6 cellular contexts compared by ENCODE assay signal in the genomic region with DNA sequence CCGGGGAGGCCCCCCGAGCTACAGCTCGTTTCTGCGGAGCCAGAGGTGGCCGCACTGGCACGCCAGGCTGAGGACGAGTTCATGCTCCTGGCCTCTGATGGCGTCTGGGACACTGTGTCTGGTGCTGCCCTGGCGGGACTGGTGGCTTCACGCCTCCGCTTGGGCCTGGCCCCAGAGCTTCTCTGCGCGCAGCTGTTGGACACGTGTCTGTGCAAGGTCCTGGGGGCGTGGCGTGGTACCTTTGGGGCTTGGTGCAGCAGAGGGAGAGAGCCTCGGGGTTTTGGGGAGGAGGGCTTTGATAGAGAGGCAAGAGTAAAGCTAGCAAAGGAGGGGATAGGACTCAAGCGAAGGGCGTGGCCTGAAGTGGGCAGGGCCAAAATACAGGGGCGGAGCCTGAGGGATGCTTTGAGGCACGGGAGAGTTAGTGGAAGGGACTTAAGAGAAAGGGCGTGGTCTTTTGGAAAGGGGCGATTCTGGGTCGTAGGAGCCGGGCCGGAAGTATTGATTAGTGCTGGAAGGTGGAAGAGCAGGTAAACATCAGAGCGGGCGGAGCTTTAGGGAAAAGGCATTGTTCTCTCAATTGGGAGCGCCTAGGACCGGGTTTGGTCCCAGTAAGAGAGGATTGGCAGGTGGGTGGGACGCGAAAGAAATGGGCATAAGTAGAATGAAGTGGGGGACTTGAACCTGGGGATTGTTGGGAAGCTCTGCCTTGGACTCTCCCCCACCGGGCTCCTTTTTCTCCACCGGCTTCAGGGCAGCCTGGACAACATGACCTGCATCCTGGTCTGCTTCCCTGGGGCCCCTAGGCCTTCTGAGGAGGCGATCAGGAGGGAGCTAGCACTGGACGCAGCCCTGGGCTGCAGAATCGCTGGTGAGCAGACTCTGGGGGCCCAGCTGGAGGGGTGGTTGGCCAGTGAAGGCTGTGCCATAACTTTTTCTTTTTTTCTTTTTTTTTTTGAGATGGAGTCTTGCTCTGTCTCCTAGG. TPM values are rescaled to one million over a fixed set of nuclear protein-coding genes. Genes with fewer than 3 reads are reported as not detected.
DNase-seq lines count a peak whose midpoint lies in the region; ATAC-seq and TF ChIP-seq lines count a peak whose summit lies in the region.

No MANE protein-coding gene starts in this region.

- H3K4me3 ChIP-seq in HEK293 (ENCODE audit: low read depth, low read length) (no peak overlapping the region), WERI-Rb-1 (ENCODE audit: low read depth, low read length) (peak overlapping the region; percentile 43)

- CTCF ChIA-PET in HEK293 (lab: Yijun Ruan, JAX), result interaction anchor here (0.6 to 3.1 kb wide), 2 partner anchors 14 to 1341 kb away, joined by 4 to 15 read pairs; no protein-coding TSS in a partner anchor

- H3K27me3 ChIP-seq in WERI-Rb-1 (ENCODE audit: insufficient read depth, low read depth, severe bottlenecking), result no peaks in the 10 kb centered on the region

- H3K27me3 Mint-ChIP-seq in glutamatergic neuron (ENCODE audit: unreplicated experiment), result peaks cover 17% of the 10 kb centered on the region

- no peaks in the 10 kb centered on the region for H3K36me3 Mint-ChIP-seq in glutamatergic neuron (ENCODE audit: unreplicated experiment)

- peaks cover 6% of the 10 kb centered on the region for H3K4me1 ChIP-seq in HEK293 (ENCODE audit: control insufficient read depth, insufficient read depth, low read length)

- H3K9me3 Mint-ChIP-seq in glutamatergic neuron (ENCODE audit: unreplicated experiment), result peaks cover 9% of the 10 kb centered on the region

- H3K27ac ChIP-seq in HEK293 (ENCODE audit: extremely low read depth, low read depth, low read length) (no peak overlapping the region), WERI-Rb-1 (peak overlapping the region; percentile 48; the same call in 1 of the 2 replicates)

- no peaks in the 10 kb centered on the region for H3K36me3 ChIP-seq in HEK293 (ENCODE audit: control insufficient read depth in 2 of 2, insufficient read depth in 1 of 2, low read length in 2 of 2)
- H3K36me3 ChIP-seq in WERI-Rb-1, result peaks cover 12% of the 10 kb centered on the region

- H3K4me1 Mint-ChIP-seq in glutamatergic neuron (ENCODE audit: low read depth, unreplicated experiment), result peaks cover 12% of the 10 kb centered on the region

- ATAC-seq in GM19455 (IDR thresholded peaks at IDR 0.05; ENCODE audit: unreplicated experiment) (no peak), HG03175 (IDR thresholded peaks at IDR 0.05; ENCODE audit: unreplicated experiment) (no peak)

- peak overlapping the region; percentile 85 for H3K4me3 Mint-ChIP-seq in glutamatergic neuron (ENCODE audit: unreplicated experiment)

- POLR2A ChIA-PET in HEK293 (lab: Yijun Ruan, JAX), result interaction anchor here (0.6 to 1.4 kb wide), 4 partner anchors 8 to 181 kb away, joined by 3 to 9 read pairs (median 4); no protein-coding TSS in a partner anchor

- DNase-seq in WERI-Rb-1 (peak; percentile 80), glutamatergic neuron (peak; percentile 80)
- DNase-seq in stimulated activated CD8-positive, alpha-beta memory T cell treated with anti-CD3 and anti-CD28 coated beads, Interleukin-7, amount 100 ng/mL, for 4 hours (ENCODE audit: low read depth in 2 of 2), result peak; percentile 53 to 54

- H3K27ac Mint-ChIP-seq in glutamatergic neuron (ENCODE audit: unreplicated experiment), result peak overlapping the region; percentile 44

- no peak for TF ChIP-seq CTCF in HEK293 (tag by site-specific recombination; IDR thresholded peaks at IDR 0.05)
- TF ChIP-seq CTCF in WERI-Rb-1 (IDR thresholded peaks at IDR 0.05; ENCODE audit: low read depth, low read length), result no peak
- no peak for TF ChIP-seq CTCF in glutamatergic neuron (IDR thresholded peaks at IDR 0.05; ENCODE audit: partially characterized antibody, unreplicated experiment)

- H3K9me3 ChIP-seq in HEK293 (ENCODE audit: control insufficient read depth, insufficient read depth, low read depth, low read length) (no peaks in the 10 kb centered on the region), WERI-Rb-1 (ENCODE audit: severe bottlenecking) (no peaks in the 10 kb centered on the region)

TF ChIP-seq in HEK293, 187 proteins besides CTCF, POLR2A, EP300 and RAD21 (continues in another document):
- TF ChIP-seq ZBTB7A (tag by site-specific recombination; IDR thresholded peaks at IDR 0.05; ENCODE audit: low read depth) (no peak), ZNF132 (tag by site-specific recombination; IDR thresholded peaks at IDR 0.05; ENCODE audit: borderline replicate concordance) (no peak), ZNF341 (tag by site-specific recombination; IDR thresholded peaks at IDR 0.05; ENCODE audit: low read depth) (no peak), SP2 (tag by site-specific recombination; IDR thresholded peaks at IDR 0.05) (peak; percentile 48), YY2 (tag by site-specific recombination; IDR thresholded peaks at IDR 0.05) (no peak), EGR2 (tag by site-specific recombination; IDR thresholded peaks at IDR 0.05; ENCODE audit: low read depth) (no peak), ZNF404 (tag by site-specific recombination; IDR thresholded peaks at IDR 0.05) (no peak), KLF16 (tag by site-specific recombination; IDR thresholded peaks at IDR 0.05) (no peak), KLF1 (tag by site-specific recombination; IDR thresholded peaks at IDR 0.05) (peak; percentile 92), ZNF157 (tag by site-specific recombination; IDR thresholded peaks at IDR 0.05) (no peak), ZNF530 (tag by site-specific recombination; IDR thresholded peaks at IDR 0.05; ENCODE audit: low read depth) (no peak)
- TF ChIP-seq, protein P1, sequence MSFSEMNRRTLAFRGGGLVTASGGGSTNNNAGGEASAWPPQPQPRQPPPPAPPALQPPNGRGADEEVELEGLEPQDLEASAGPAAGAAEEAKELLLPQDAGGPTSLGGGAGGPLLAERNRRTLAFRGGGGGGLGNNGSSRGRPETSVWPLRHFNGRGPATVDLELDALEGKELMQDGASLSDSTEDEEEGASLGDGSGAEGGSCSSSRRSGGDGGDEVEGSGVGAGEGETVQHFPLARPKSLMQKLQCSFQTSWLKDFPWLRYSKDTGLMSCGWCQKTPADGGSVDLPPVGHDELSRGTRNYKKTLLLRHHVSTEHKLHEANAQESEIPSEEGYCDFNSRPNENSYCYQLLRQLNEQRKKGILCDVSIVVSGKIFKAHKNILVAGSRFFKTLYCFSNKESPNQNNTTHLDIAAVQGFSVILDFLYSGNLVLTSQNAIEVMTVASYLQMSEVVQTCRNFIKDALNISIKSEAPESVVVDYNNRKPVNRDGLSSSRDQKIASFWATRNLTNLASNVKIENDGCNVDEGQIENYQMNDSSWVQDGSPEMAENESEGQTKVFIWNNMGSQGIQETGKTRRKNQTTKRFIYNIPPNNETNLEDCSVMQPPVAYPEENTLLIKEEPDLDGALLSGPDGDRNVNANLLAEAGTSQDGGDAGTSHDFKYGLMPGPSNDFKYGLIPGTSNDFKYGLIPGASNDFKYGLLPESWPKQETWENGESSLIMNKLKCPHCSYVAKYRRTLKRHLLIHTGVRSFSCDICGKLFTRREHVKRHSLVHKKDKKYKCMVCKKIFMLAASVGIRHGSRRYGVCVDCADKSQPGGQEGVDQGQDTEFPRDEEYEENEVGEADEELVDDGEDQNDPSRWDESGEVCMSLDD (tag by site-specific recombination; IDR thresholded peaks at IDR 0.05), result no peak
- TF ChIP-seq, protein P2, sequence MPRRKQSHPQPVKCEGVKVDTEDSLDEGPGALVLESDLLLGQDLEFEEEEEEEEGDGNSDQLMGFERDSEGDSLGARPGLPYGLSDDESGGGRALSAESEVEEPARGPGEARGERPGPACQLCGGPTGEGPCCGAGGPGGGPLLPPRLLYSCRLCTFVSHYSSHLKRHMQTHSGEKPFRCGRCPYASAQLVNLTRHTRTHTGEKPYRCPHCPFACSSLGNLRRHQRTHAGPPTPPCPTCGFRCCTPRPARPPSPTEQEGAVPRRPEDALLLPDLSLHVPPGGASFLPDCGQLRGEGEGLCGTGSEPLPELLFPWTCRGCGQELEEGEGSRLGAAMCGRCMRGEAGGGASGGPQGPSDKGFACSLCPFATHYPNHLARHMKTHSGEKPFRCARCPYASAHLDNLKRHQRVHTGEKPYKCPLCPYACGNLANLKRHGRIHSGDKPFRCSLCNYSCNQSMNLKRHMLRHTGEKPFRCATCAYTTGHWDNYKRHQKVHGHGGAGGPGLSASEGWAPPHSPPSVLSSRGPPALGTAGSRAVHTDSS (tag by site-specific recombination; IDR thresholded peaks at IDR 0.05), result no peak
- TF ChIP-seq, protein P3, sequence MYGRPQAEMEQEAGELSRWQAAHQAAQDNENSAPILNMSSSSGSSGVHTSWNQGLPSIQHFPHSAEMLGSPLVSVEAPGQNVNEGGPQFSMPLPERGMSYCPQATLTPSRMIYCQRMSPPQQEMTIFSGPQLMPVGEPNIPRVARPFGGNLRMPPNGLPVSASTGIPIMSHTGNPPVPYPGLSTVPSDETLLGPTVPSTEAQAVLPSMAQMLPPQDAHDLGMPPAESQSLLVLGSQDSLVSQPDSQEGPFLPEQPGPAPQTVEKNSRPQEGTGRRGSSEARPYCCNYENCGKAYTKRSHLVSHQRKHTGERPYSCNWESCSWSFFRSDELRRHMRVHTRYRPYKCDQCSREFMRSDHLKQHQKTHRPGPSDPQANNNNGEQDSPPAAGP (tag by site-specific recombination; IDR thresholded peaks at IDR 0.05), result no peak
- TF ChIP-seq, protein P4, sequence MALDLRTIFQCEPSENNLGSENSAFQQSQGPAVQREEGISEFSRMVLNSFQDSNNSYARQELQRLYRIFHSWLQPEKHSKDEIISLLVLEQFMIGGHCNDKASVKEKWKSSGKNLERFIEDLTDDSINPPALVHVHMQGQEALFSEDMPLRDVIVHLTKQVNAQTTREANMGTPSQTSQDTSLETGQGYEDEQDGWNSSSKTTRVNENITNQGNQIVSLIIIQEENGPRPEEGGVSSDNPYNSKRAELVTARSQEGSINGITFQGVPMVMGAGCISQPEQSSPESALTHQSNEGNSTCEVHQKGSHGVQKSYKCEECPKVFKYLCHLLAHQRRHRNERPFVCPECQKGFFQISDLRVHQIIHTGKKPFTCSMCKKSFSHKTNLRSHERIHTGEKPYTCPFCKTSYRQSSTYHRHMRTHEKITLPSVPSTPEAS (tag by site-specific recombination; IDR thresholded peaks at IDR 0.05), result no peak

RNA-seq across cellular contexts. Expression of a gene that starts 1.2 kb away (rescaled TPM):
- 6.6 TPM for total RNA-seq in glutamatergic neuron (ENCODE audit: unreplicated experiment)

RNA-seq across cellular contexts. Expression of a gene that starts 2.6 kb away (rescaled TPM):
- 179 TPM for total RNA-seq in glutamatergic neuron (ENCODE audit: unreplicated experiment)

RNA-seq across cellular contexts. Expression of a gene that starts 7.8 kb away (rescaled TPM):
- 73.6 TPM for total RNA-seq in glutamatergic neuron (ENCODE audit: unreplicated experiment)

RNA-seq across cellular contexts. Expression of a gene that starts 31.7 kb away (rescaled TPM):
- total RNA-seq in glutamatergic neuron (ENCODE audit: unreplicated experiment), result not detected
